ENCODE assay signal across 32 cellular contexts in the genomic region with DNA sequence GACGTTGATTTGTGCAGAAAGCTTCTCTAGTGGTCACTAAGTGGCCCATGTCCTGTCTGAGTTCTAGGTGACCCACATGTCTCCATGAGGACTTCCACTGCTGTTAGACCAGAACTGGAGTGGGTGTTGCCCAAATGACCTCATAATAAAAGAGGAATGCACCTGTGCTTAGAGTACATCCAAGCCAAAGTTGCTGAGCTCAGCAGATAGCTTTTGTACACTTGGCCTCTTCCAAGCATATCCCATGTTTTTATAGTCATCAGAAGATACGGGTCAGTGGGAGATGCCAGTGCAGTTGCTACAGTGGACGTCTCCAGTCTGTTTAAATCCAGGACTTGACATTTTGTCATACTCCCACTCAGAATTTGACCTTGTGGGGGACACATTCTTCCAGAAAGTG.
"Had no signal": no experiment of that assay in that cellular context is flagged by ENCODE, and none has a peak within 500 bp of the region (broad histone marks: within the 10 kb centered on the region; RNA-seq: fewer than 3 reads in every experiment).

No MANE protein-coding gene starts in this region.

- H3K36me3 Mint-ChIP-seq: naive thymus-derived CD8-positive, alpha-beta T cell; natural killer cell treated with Interleukin-12 subunit alpha and Interleukin-12 subunit beta and Interleukin-15 and Interleukin-18, amount 100 ng/mL, for 72 hours; stimulated activated memory B cell treated with anti-CD40 and anti-IgM and Interleukin-4, amounts not matched to agents 10 μg/mL and 1 μg/mL and 100 μg/mL, for 72 hours; type B pancreatic cell had no signal

- H3K4me1 Mint-ChIP-seq: nephron progenitor cell had no signal

- DNase-seq: naive thymus-derived CD8-positive, alpha-beta T cell; nephron progenitor cell; nucleus accumbens; pancreas; posterior cingulate gyrus; psoas muscle; right cardiac atrium; spleen; stimulated activated CD4-positive, alpha-beta T cell treated with anti-CD3 and anti-CD28 coated beads, Interleukin-12 subunit alpha, Interleukin-12 subunit beta, amount 100 ng/mL, for 4 hours; stimulated activated CD4-positive, alpha-beta T cell treated with anti-CD3 and anti-CD28 coated beads, Interleukin-1b, Interleukin-23, amount 100 ng/mL, for 48 hours; stimulated activated CD4-positive, alpha-beta T cell treated with anti-CD3 and anti-CD28 coated beads, Interleukin-4, amount 100 ng/mL, for 1 hour; stimulated activated CD4-positive, alpha-beta T cell treated with anti-CD3 and anti-CD28 coated beads, Interleukin-4, amount 100 ng/mL, for 4 hours; stimulated activated CD8-positive, alpha-beta memory T cell treated with anti-CD3 and anti-CD28 coated beads, Interleukin-4, amount 100 ng/mL, for 48 hours; stimulated activated naive CD4-positive, alpha-beta T cell; stimulated activated naive CD8-positive, alpha-beta T cell treated with anti-CD3 and anti-CD28 coated beads, Interleukin-15, amount 100 ng/mL, for 72 hours; stimulated activated naive CD8-positive, alpha-beta T cell treated with anti-CD3 and anti-CD28 coated beads, Interleukin-15, Interleukin-2, amounts not matched to agents 100 U/mL and 50 U/mL, for 24 hours; substantia nigra; testis; tibial artery; transverse colon; upper lobe of right lung; uterus had no signal

- H3K4me3 Mint-ChIP-seq: naive thymus-derived CD8-positive, alpha-beta T cell; natural killer cell treated with Interleukin-12 subunit alpha and Interleukin-12 subunit beta and Interleukin-15 and Interleukin-18, amount 100 ng/mL, for 72 hours; nephron progenitor cell; neural crest cell; stimulated activated memory B cell treated with anti-CD40 and anti-IgM and Interleukin-4, amounts not matched to agents 10 μg/mL and 1 μg/mL and 100 μg/mL, for 72 hours; stimulated activated naive CD8-positive, alpha-beta T cell treated with anti-CD3 and anti-CD28 coated beads, Interleukin-15, amount 100 ng/mL, for 72 hours; type B pancreatic cell had no signal

- H3K4me2 ChIP-seq: smooth muscle cell had no signal

- ATAC-seq: naive thymus-derived CD8-positive, alpha-beta T cell; natural killer cell treated with Interleukin-12 subunit alpha and Interleukin-12 subunit beta and Interleukin-15 and Interleukin-18, amount 100 ng/mL, for 72 hours; pancreas; psoas muscle; right cardiac atrium; sciatic nerve; stimulated activated memory B cell treated with anti-CD40 and anti-IgM and Interleukin-4, amounts not matched to agents 10 μg/mL and 1 μg/mL and 100 μg/mL, for 72 hours; stimulated activated naive CD8-positive, alpha-beta T cell treated with anti-CD3 and anti-CD28 coated beads, Interleukin-15, amount 100 ng/mL, for 72 hours; stimulated activated naive CD8-positive, alpha-beta T cell treated with anti-CD3 and anti-CD28 coated beads, Interleukin-15, Interleukin-2, amounts not matched to agents 100 U/mL and 50 U/mL, for 24 hours; upper lobe of right lung had no signal

- H3K27ac ChIP-seq: neutrophil, pancreas, psoas muscle, skin epidermis, spleen, suprapubic skin, testis, tibial artery, transverse colon, upper lobe of right lung, uterus had no signal

- H3K27me3 ChIP-seq: neutrophil, pancreas, testis, tibial artery, transverse colon, upper lobe of right lung, uterus had no signal

- FAIRE-seq: pancreas had no signal

- H3K9me3 ChIP-seq: neutrophil, pancreas, psoas muscle, spleen, suprapubic skin, testis, tibial artery, transverse colon, upper lobe of right lung, uterus had no signal

- H3K9me3 Mint-ChIP-seq: naive thymus-derived CD8-positive, alpha-beta T cell; natural killer cell treated with Interleukin-12 subunit alpha and Interleukin-12 subunit beta and Interleukin-15 and Interleukin-18, amount 100 ng/mL, for 72 hours; nephron progenitor cell; stimulated activated memory B cell treated with anti-CD40 and anti-IgM and Interleukin-4, amounts not matched to agents 10 μg/mL and 1 μg/mL and 100 μg/mL, for 72 hours; stimulated activated naive CD8-positive, alpha-beta T cell treated with anti-CD3 and anti-CD28 coated beads, Interleukin-15, amount 100 ng/mL, for 72 hours; type B pancreatic cell had no signal

- H3K27me3 Mint-ChIP-seq: naive thymus-derived CD8-positive, alpha-beta T cell; stimulated activated naive CD8-positive, alpha-beta T cell treated with anti-CD3 and anti-CD28 coated beads, Interleukin-15, amount 100 ng/mL, for 72 hours had no signal

- H3K4me1 ChIP-seq: pancreas, psoas muscle, suprapubic skin, testis, tibial artery, upper lobe of right lung, uterus had no signal

- H3K36me3 ChIP-seq: neutrophil, pancreas, spleen, suprapubic skin, tibial artery, transverse colon, upper lobe of right lung, uterus had no signal

- H3K27ac Mint-ChIP-seq: naive thymus-derived CD8-positive, alpha-beta T cell; natural killer cell treated with Interleukin-12 subunit alpha and Interleukin-12 subunit beta and Interleukin-15 and Interleukin-18, amount 100 ng/mL, for 72 hours; nephron progenitor cell; progenitor cell of endocrine pancreas; stimulated activated memory B cell treated with anti-CD40 and anti-IgM and Interleukin-4, amounts not matched to agents 10 μg/mL and 1 μg/mL and 100 μg/mL, for 72 hours; stimulated activated naive CD8-positive, alpha-beta T cell treated with anti-CD3 and anti-CD28 coated beads, Interleukin-15, amount 100 ng/mL, for 72 hours; type B pancreatic cell had no signal

- H3K4me3 ChIP-seq: pancreas, psoas muscle, skin epidermis, smooth muscle cell, spleen, suprapubic skin, testis, tibial artery, transverse colon, upper lobe of right lung, uterus had no signal
